ENCODE assay signal across 5 cellular contexts in genomic region chr5:176702952-176703641, GRCh38.
"Had no signal": no experiment of that assay in that cellular context is flagged by ENCODE, and none has a peak within 500 bp of the region (broad histone marks: within the 10 kb centered on the region; RNA-seq: fewer than 3 reads in every experiment).

No MANE protein-coding gene starts in this region.

- DNase-seq: GM23248, H9, HCEC 1CT had no signal

- H3K9ac ChIP-seq: GM23248 had no signal

- H3K27ac ChIP-seq: GM23248 had no signal

- H3K4me3 Mint-ChIP-seq: H9, IgD-negative memory B cell had no signal

- H3K9me3 Mint-ChIP-seq: H9 had no signal

- H3K4me1 Mint-ChIP-seq: IgD-negative memory B cell had no signal

- H3K27ac Mint-ChIP-seq: H9, IgD-negative memory B cell had no signal

- H3K4me3 ChIP-seq: GM23248 had no signal

- ATAC-seq: HepG2 had no signal

- H2AFZ ChIP-seq: GM23248 had no signal
